In the genomic region with DNA sequence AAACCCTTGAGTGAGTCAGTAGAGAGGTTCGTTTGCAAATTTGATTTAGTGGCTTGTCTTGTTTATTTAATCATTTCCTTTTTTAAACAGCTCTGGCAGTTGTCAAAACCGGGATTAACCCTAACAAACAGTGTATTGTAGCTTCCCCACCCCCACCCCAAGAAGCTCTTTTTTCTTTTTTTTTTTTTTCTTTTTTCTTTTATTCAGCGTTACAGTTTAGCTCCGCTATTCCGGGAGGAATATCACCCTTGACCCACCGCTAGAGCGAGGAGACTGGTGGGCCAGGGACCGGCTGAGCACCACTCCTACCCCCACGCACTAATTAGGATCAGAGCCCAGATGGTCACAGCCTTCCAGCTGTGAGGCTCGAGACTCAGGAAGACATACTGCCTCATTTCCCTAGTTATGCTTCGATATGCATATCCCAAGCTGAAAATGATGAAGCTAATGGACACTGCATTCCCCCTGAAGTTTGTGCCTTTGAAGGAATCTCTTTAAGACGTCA, we compare ENCODE assay signal across 9 cellular contexts. TPM values are rescaled to one million over a fixed set of nuclear protein-coding genes. Genes with fewer than 3 reads are reported as not detected.
DNase-seq lines count a peak whose midpoint lies in the region; TF ChIP-seq lines count a peak whose summit lies in the region.
"Had no signal": no experiment of that assay in that cellular context is flagged by ENCODE, and none has a peak within 500 bp of the region (broad histone marks: within the 10 kb centered on the region; RNA-seq: fewer than 3 reads in every experiment).

No MANE protein-coding gene starts in this region.

- H3K9ac ChIP-seq in GM23248 (no peak overlapping the region), SK-N-MC (ENCODE audit: insufficient read length) (peak overlapping the region; percentile 56), iPS-20b (ENCODE audit: low read depth, low read length) (no peak overlapping the region), smooth muscle cell (ENCODE audit: low read depth) (no peak overlapping the region)

- H3K27ac ChIP-seq in GM23248 (no peak overlapping the region), SK-N-MC (no peak overlapping the region), iPS-20b (ENCODE audit: low read length) (no peak overlapping the region), smooth muscle cell (ENCODE audit: low read depth) (no peak overlapping the region)

- H3K4me1 ChIP-seq in GM23248 (ENCODE audit: insufficient read depth) (no peaks in the 10 kb centered on the region; the same call in none of the 2 replicates), iPS-20b (ENCODE audit: insufficient read depth, low read length) (peaks cover 12% of the 10 kb centered on the region), smooth muscle cell (ENCODE audit: low read depth) (no peaks in the 10 kb centered on the region)

- in situ Hi-C loops in GM23248 (cut with MboI) (no loop called here), ACHN (cut with HindIII; ENCODE audit: low pct_ligation_motif_present, low pct_unique_long_range_greater_than_20kb, low sequenced_read_pairs) (no loop called here)

- H2AFZ ChIP-seq in GM23248 (no peak overlapping the region), smooth muscle cell (ENCODE audit: low read depth) (peak overlapping the region; percentile 99)

- H4K20me1 ChIP-seq in GM23248 (ENCODE audit: insufficient read depth) (no peaks in the 10 kb centered on the region), smooth muscle cell (ENCODE audit: low read depth) (no peaks in the 10 kb centered on the region)

- peak overlapping the region; percentile 76 for H3K4me2 ChIP-seq in GM23248 (ENCODE audit: unreplicated experiment)
- peak overlapping the region; percentile 99 for H3K4me2 ChIP-seq in smooth muscle cell

- no peaks in the 10 kb centered on the region for H3K9me2 ChIP-seq in GM23248 (ENCODE audit: insufficient read depth)

- H3K9me3 ChIP-seq in GM23248 (ENCODE audit: low read depth): no peaks in the 10 kb centered on the region
- no peaks in the 10 kb centered on the region for H3K9me3 ChIP-seq in SK-N-MC (ENCODE audit: low read depth, low read length)
- H3K9me3 ChIP-seq in iPS-20b (ENCODE audit: insufficient read depth, low read depth, low read length): no peaks in the 10 kb centered on the region
- no peaks in the 10 kb centered on the region for H3K9me3 ChIP-seq in smooth muscle cell (replicated peaks; ENCODE audit: low read depth)

- H3F3A ChIP-seq in GM23248 (ENCODE audit: insufficient read depth) (peaks cover 10% of the 10 kb centered on the region), smooth muscle cell (ENCODE audit: low read depth) (no peaks in the 10 kb centered on the region)

- H3K79me2 ChIP-seq in GM23248 (ENCODE audit: insufficient read depth) (no peaks in the 10 kb centered on the region), smooth muscle cell (ENCODE audit: low read depth) (peaks cover 13% of the 10 kb centered on the region)

- no peak for TF ChIP-seq CTCF in smooth muscle cell (IDR thresholded peaks at IDR 0.05; ENCODE audit: borderline replicate concordance, insufficient read depth, poor library complexity, severe bottlenecking)

- peak overlapping the region; percentile 67 for H3K4me3 ChIP-seq in GM23248
- H3K4me3 ChIP-seq in SK-N-MC: peak overlapping the region; percentile 89
- peak overlapping the region; percentile 81 for H3K4me3 ChIP-seq in iPS-20b (ENCODE audit: low read length)
- peak overlapping the region; percentile 86 for H3K4me3 ChIP-seq in smooth muscle cell

- peak; percentile 1 for DNase-seq in GM23248
- no peak for DNase-seq in SK-N-MC (ENCODE audit: low read depth, low spot score)
- DNase-seq in smooth muscle cell (lab: John Stamatoyannopoulos, UW; ENCODE audit: unreplicated experiment): no peak
- DNase-seq in epidermal melanocyte (ENCODE audit: insufficient read length, low spot score): no peak
- no peak for DNase-seq in ACHN
- DNase-seq in GM03348 (ENCODE audit: low spot score): no peak
- no peak for DNase-seq in pons (ENCODE audit: low spot score)
- DNase-seq: activated CD4-positive, alpha-beta T cell treated with anti-CD3 and anti-CD28 coated beads for 48 hours had no signal

- peaks cover 78% of the 10 kb centered on the region for H3K27me3 ChIP-seq in GM23248 (replicated peaks; ENCODE audit: insufficient read depth)
- peaks cover 33% of the 10 kb centered on the region for H3K27me3 ChIP-seq in iPS-20b (ENCODE audit: insufficient read depth, low read length)
- H3K27me3 ChIP-seq in smooth muscle cell (ENCODE audit: low read depth): no peaks in the 10 kb centered on the region

- 7 to 11% methylated on average over 12 of the region's 12 CpGs for WGBS in GM23248 (ENCODE audit: low coverage in 1 of 2, low lambda C conversion rate in 2 of 2, missing lambda C conversion rate in 2 of 2), 2 experiments
- WGBS in smooth muscle cell (ENCODE audit: low lambda C conversion rate): 22% methylated on average over 12 of the region's 12 CpGs

- H3K36me3 ChIP-seq in GM23248 (ENCODE audit: low read depth): no peaks in the 10 kb centered on the region
- no peaks in the 10 kb centered on the region for H3K36me3 ChIP-seq in SK-N-MC (ENCODE audit: insufficient read depth, low read length)
- H3K36me3 ChIP-seq in iPS-20b (ENCODE audit: insufficient read depth, low read depth, low read length): no peaks in the 10 kb centered on the region
- H3K36me3 ChIP-seq in smooth muscle cell (ENCODE audit: low read depth): no peaks in the 10 kb centered on the region

RNA-seq across cellular contexts. Expression of a gene that starts 2.0 kb away (rescaled TPM):
- total RNA-seq in GM23248 (2014; rRNA removed; shearing (Covaris generic)): under 0.01 TPM in 1 of 2 replicates, not detected in the other
- polyA plus RNA-seq in GM23248 (2016; fragmentation: Nextera tagmentation; extraction: Ambion mirVana) (0.14 TPM in 1 of 2 replicates, not detected in the other), smooth muscle cell (29.6 and 38.5 TPM in 2 replicates)
- 46.4 and 61.6 TPM in 2 replicates for total RNA-seq in smooth muscle cell

Comparison
In these comparisons a context has a peak if more than half of its experiments do, and no peak if none do; other contexts are left out.
1. RNA of a gene that starts 2.0 kb away (total RNA-seq): 46.4 to 61.6 TPM in smooth muscle cell; under 0.01 TPM in GM23248; every median in the first group is over 10 times any median in the second.
2. Peak in every context shown above with its lines, with median percentiles within 50 percentile points of each other: H3K4me3 ChIP-seq.